In genomic region chr13:42762917-42763316, GRCh38 we compare ENCODE assay signal across 17 cellular contexts. TPM values are rescaled to one million over a fixed set of nuclear protein-coding genes. Genes with fewer than 3 reads are reported as not detected.
DNase-seq lines count a peak whose midpoint lies in the region; TF ChIP-seq lines count a peak whose summit lies in the region.
"Had no signal": no experiment of that assay in that cellular context is flagged by ENCODE, and none has a peak within 500 bp of the region (broad histone marks: within the 10 kb centered on the region; RNA-seq: fewer than 3 reads in every experiment).

No MANE protein-coding gene starts in this region.

- no peaks in the 10 kb centered on the region for H3K27me3 ChIP-seq in kidney epithelial cell (ENCODE audit: control insufficient read depth, insufficient read depth, low read length)
- H3K27me3 ChIP-seq in uterus: no peaks in the 10 kb centered on the region
- H3K27me3 ChIP-seq: right atrium auricular region, tibial artery had no signal

- intact Hi-C loops in uterus (cut with DNase I; ENCODE audit: low total_unique reads): no loop called here

- in situ Hi-C loops in ACHN (cut with HindIII; ENCODE audit: low pct_ligation_motif_present, low pct_unique_long_range_greater_than_20kb, low sequenced_read_pairs) (no loop called here), astrocyte of the spinal cord (cut with HindIII; ENCODE audit: low sequenced_read_pairs) (no loop called here)

- peak overlapping the region in 1 of 2 donors; percentile 84 for H3K27ac ChIP-seq in uterus
- H3K27ac ChIP-seq: right atrium auricular region, tibial artery had no signal

- H3K4me1 ChIP-seq in uterus: no peaks in the 10 kb centered on the region
- H3K4me1 ChIP-seq: right atrium auricular region, tibial artery had no signal

- TF ChIP-seq CTCF in HFF-Myc (IDR thresholded peaks at IDR 0.05; ENCODE audit: low read depth, low read length, missing control alignments) (no peak), astrocyte of the spinal cord (IDR thresholded peaks at IDR 0.05; ENCODE audit: low read depth, low read length) (no peak), kidney epithelial cell (IDR thresholded peaks at IDR 0.05; ENCODE audit: insufficient read depth, low read length, poor library complexity, severe bottlenecking) (no peak), uterus (IDR thresholded peaks at IDR 0.05) (no peak)

- H3K9me3 ChIP-seq in uterus: no peaks in the 10 kb centered on the region
- H3K9me3 ChIP-seq: right atrium auricular region, tibial artery had no signal

- H3K4me3 ChIP-seq in HFF-Myc (replicated peaks; ENCODE audit: low read depth, low read length) (no peak overlapping the region), astrocyte of the spinal cord (ENCODE audit: low read depth, low read length) (no peak overlapping the region), kidney epithelial cell (ENCODE audit: low read depth, low read length) (no peak overlapping the region), uterus (no peak overlapping the region)
- H3K4me3 ChIP-seq: right atrium auricular region, tibial artery had no signal

- DNase-seq in ACHN (peak; percentile 1), HFF-Myc (ENCODE audit: extremely low read depth, low read depth) (peak; percentile 65), astrocyte of the spinal cord (ENCODE audit: low read depth, low spot score) (peak; percentile 93), kidney epithelial cell (ENCODE audit: low read depth) (peak; percentile 10), nucleus accumbens (lab: John Stamatoyannopoulos, UW) (no peak), AML-193 (lab: John Stamatoyannopoulos, UW) (no peak), ecto neural progenitor cell (ENCODE audit: low spot score) (no peak), uterus (no peak)
- DNase-seq: activated CD4-positive, alpha-beta T cell treated with anti-CD3 and anti-CD28 coated beads, Interleukin-2, amount 50 U/mL, for 48 hours; activated naive CD4-positive, alpha-beta T cell treated with anti-CD3 and anti-CD28 coated beads for 36 hours; CD4-positive, CD25-positive, alpha-beta regulatory T cell; H9; KG1; midbrain; NCI-H2081 treated with DMSO at 0.1 percent for 48 hours; tibial artery had no signal

- TF ChIP-seq POLR2A in uterus (IDR thresholded peaks at IDR 0.05): no peak

- H3K36me3 ChIP-seq in kidney epithelial cell (ENCODE audit: control insufficient read depth, insufficient read depth, low read length) (no peaks in the 10 kb centered on the region), uterus (no peaks in the 10 kb centered on the region)
- H3K36me3 ChIP-seq: right atrium auricular region, tibial artery had no signal

RNA-seq across cellular contexts. Expression of gene FAM216B, which starts 18.5 kb away (rescaled TPM):
- total RNA-seq in kidney epithelial cell: not detected in 2 replicates
- total RNA-seq in uterus: 1 to 10 TPM in 1 of 4 donors, under 1 TPM in 2, not detected in 1; 0.27 to 6.2 (median 0.59) TPM
- total RNA-seq: activated naive CD4-positive, alpha-beta T cell treated with anti-CD3 and anti-CD28 coated beads for 36 hours; CD4-positive, CD25-positive, alpha-beta regulatory T cell; H9 had no signal

Comparison
In these comparisons a context has a peak if more than half of its experiments do, and no peak if none do; other contexts are left out.
1. DNase-seq: peak in ACHN (single experiment), HFF-Myc (single experiment), astrocyte of the spinal cord (single experiment) and kidney epithelial cell (single experiment); none in nucleus accumbens (0 of 56), AML-193 (0 of 2), ecto neural progenitor cell (single experiment) and uterus (0 of 2).